ENCODE assay signal across 15 cellular contexts in genomic region chr5:7970816-7971215, GRCh38.
DNase-seq lines count a peak whose midpoint lies in the region; ATAC-seq, FAIRE-seq and TF ChIP-seq lines count a peak whose summit lies in the region.
"Had no signal": no experiment of that assay in that cellular context is flagged by ENCODE, and none has a peak within 500 bp of the region (broad histone marks: within the 10 kb centered on the region; RNA-seq: fewer than 3 reads in every experiment).

No MANE protein-coding gene starts in this region.

- H3K56ac ChIP-seq in H1 (replicated peaks; ENCODE audit: insufficient read length, low read depth, low read length) = no peak overlapping the region

- H3K9me3 ChIP-seq in H1 (ENCODE audit: insufficient read depth in 2 of 2, low read depth in 1 of 2, low read length in 1 of 2) = no peaks in the 10 kb centered on the region
- H3K9me3 ChIP-seq in small intestine (ENCODE audit: control insufficient read depth, low read depth) = no peaks in the 10 kb centered on the region
- H3K9me3 ChIP-seq: lower lobe of right lung, neutrophil had no signal

- H3K4ac ChIP-seq in H1 (replicated peaks; ENCODE audit: insufficient read length, low read depth, low read length) = no peak overlapping the region

- no peak overlapping the region for H4K8ac ChIP-seq in H1 (ENCODE audit: extremely low read depth, insufficient read depth, low read length)

- no peak overlapping the region for H3K9ac ChIP-seq in H1 (replicated peaks in 1 of 4; ENCODE audit: extremely low read depth in 1 of 4, low read depth in 3 of 4, low read length in 3 of 4)

- no peak overlapping the region for H3K27ac ChIP-seq in H1 (ENCODE audit: low read depth, low read length)
- H3K27ac ChIP-seq in small intestine (ENCODE audit: low read depth in 1 of 2, low read length in 1 of 2) = no peak overlapping the region
- H3K27ac ChIP-seq: lower lobe of right lung, neutrophil, skin epidermis had no signal

- H2AFZ ChIP-seq in H1 (ENCODE audit: low read length) = peak overlapping the region; percentile 6; the same call in 1 of the 2 replicates

- no peak overlapping the region for H3K14ac ChIP-seq in H1 (ENCODE audit: insufficient read length)

- H2AK5ac ChIP-seq in H1 (ENCODE audit: low read depth, low read length) = no peak overlapping the region

- H3K4me3 ChIP-seq in H1 (ENCODE audit: extremely low read depth in 1 of 4, insufficient read depth in 2 of 4, low read depth in 3 of 4, low read length in 4 of 4) = no peak overlapping the region
- no peak overlapping the region for H3K4me3 ChIP-seq in small intestine (ENCODE audit: low read depth in 1 of 2, low read length in 2 of 2)
- H3K4me3 ChIP-seq: lower lobe of right lung, skin epidermis had no signal

- no peak overlapping the region for H4K5ac ChIP-seq in H1 (ENCODE audit: insufficient read length, low read depth, low read length)

- FAIRE-seq in H1 (lab: Jason Lieb, UNC) (no peak), small intestine (lab: Jason Lieb, UNC) (no peak)
- FAIRE-seq: G401.6 had no signal

- no peak for TF ChIP-seq EP300 in H1 (IDR thresholded peaks at IDR 0.05; ENCODE audit: borderline replicate concordance in 1 of 2, low read depth in 2 of 2, low read length in 2 of 2)

- CTCF ChIA-PET in H1 (lab: Charles Lee; ENCODE audit: partially characterized antibody) = interaction anchor here (0.6 to 0.7 kb wide), 2 partner anchors 20 to 694 kb away, joined by 3 read pairs; no protein-coding TSS in a partner anchor

- no peaks in the 10 kb centered on the region for H3K27me3 ChIP-seq in H1 (replicated peaks in 1 of 4; ENCODE audit: control insufficient read depth in 3 of 4, extremely low read depth in 1 of 4, insufficient read depth in 3 of 4, low read length in 3 of 4)
- no peaks in the 10 kb centered on the region for H3K27me3 ChIP-seq in small intestine (ENCODE audit: control insufficient read depth in 2 of 2, insufficient read depth in 2 of 2, low read length in 2 of 2)
- H3K27me3 ChIP-seq: neutrophil had no signal

- no peak overlapping the region for H2BK5ac ChIP-seq in H1 (ENCODE audit: low read depth, low read length)

- no peak for TF ChIP-seq RAD21 in H1 (IDR thresholded peaks at IDR 0.05 in 1 of 2, conservative IDR thresholded peaks at IDR 0.05 in 1 of 2; ENCODE audit: low read depth in 2 of 2, low read length in 2 of 2)

- POLR2A ChIA-PET in H1 (lab: Charles Lee; ENCODE audit: partially characterized antibody) = no interaction called here

- no peaks in the 10 kb centered on the region for H3K4me1 ChIP-seq in H1 (replicated peaks in 1 of 4; ENCODE audit: control insufficient read depth in 3 of 4, insufficient read depth in 4 of 4, low read length in 3 of 4)
- no peaks in the 10 kb centered on the region for H3K4me1 ChIP-seq in small intestine (ENCODE audit: control insufficient read depth in 2 of 2, insufficient read depth in 1 of 2, low read depth in 1 of 2, low read length in 1 of 2)
- H3K4me1 ChIP-seq: lower lobe of right lung had no signal

- H3K36me3 ChIP-seq in H1 (ENCODE audit: control insufficient read depth in 2 of 4, insufficient read depth in 4 of 4, low read length in 3 of 4) = no peaks in the 10 kb centered on the region
- no peaks in the 10 kb centered on the region for H3K36me3 ChIP-seq in small intestine (ENCODE audit: control insufficient read depth in 2 of 2, insufficient read depth in 2 of 2, low read length in 2 of 2)
- H3K36me3 ChIP-seq: lower lobe of right lung, neutrophil had no signal

- TF ChIP-seq CTCF in H1 (IDR thresholded peaks at IDR 0.05; ENCODE audit: control extremely low read depth in 1 of 3, insufficient read depth in 1 of 3, low read depth in 1 of 3, low read length in 3 of 3) = no peak

- no peak overlapping the region for H2BK12ac ChIP-seq in H1 (ENCODE audit: low read depth, low read length)

- H2BK20ac ChIP-seq in H1 (ENCODE audit: low read length) = no peak overlapping the region

- no peak overlapping the region for H3K18ac ChIP-seq in H1 (ENCODE audit: extremely low read depth, low read length)

- H3K23me2 ChIP-seq in H1 (ENCODE audit: low read depth, low read length) = no peaks in the 10 kb centered on the region

- TF ChIP-seq POLR2A in H1 (IDR thresholded peaks at IDR 0.05; ENCODE audit: control extremely low read depth in 1 of 2, low read depth in 2 of 2, low read length in 2 of 2) = no peak

- H3K79me2 ChIP-seq in H1 (ENCODE audit: control insufficient read depth in 1 of 2, insufficient read depth in 2 of 2, low read length in 2 of 2) = no peaks in the 10 kb centered on the region

- H4K91ac ChIP-seq in H1 (replicated peaks; ENCODE audit: insufficient read length, low read length) = no peak overlapping the region

- H3K79me1 ChIP-seq in H1 (ENCODE audit: low read depth, low read length) = no peaks in the 10 kb centered on the region

- WGBS in H1 (ENCODE audit: extremely low coverage in 1 of 2, insufficient coverage in 1 of 2, insufficient read length in 1 of 2, insufficient replicate concordance in 2 of 2, low coverage in 1 of 2, low lambda C conversion rate in 2 of 2, missing lambda C conversion rate in 1 of 2), 2 experiments = 82% methylated on average over 3 of the region's 3 CpGs; no CpG with 5 or more reads in 1 of the 2 experiments
- 82 to 93% (median 87%) methylated on average over 3 of the region's 3 CpGs for WGBS in small intestine, 3 donors

- H3K23ac ChIP-seq in H1 (ENCODE audit: insufficient read length) = no peak overlapping the region

- H2BK15ac ChIP-seq in H1 (ENCODE audit: low read length) = no peak overlapping the region

- DNase-seq in H1 (ENCODE audit: low read depth in 1 of 2, low spot score in 2 of 2) (no peak), OCI-M1 (lab: John Stamatoyannopoulos, UW) (no peak), small intestine (no peak), mesenteric fat pad (ENCODE audit: low spot score) (no peak)
- DNase-seq in activated naive CD4-positive, alpha-beta T cell treated with anti-CD3 and anti-CD28 coated beads, Interleukin-2, amount 50 U/mL, for 16 hours = no peak
- DNase-seq: activated T-cell treated with anti-CD3 and anti-CD28 coated beads, Interleukin-2, amount 50 U/mL, for 1 hour; CD4-positive, CD25-positive, alpha-beta regulatory T cell; lower lobe of right lung had no signal

- H3K4me2 ChIP-seq in H1 (ENCODE audit: insufficient read depth in 1 of 2, low read depth in 2 of 2, low read length in 2 of 2) = no peak overlapping the region

- no peaks in the 10 kb centered on the region for H4K20me1 ChIP-seq in H1 (replicated peaks in 1 of 2; ENCODE audit: control insufficient read depth in 1 of 2, insufficient read depth in 2 of 2, low read length in 2 of 2)

- ATAC-seq in GM18870 (IDR thresholded peaks at IDR 0.05; ENCODE audit: unreplicated experiment) (peak; percentile 82), GM21786 (IDR thresholded peaks at IDR 0.05; ENCODE audit: unreplicated experiment) (peak; percentile 81), HG03139 (IDR thresholded peaks at IDR 0.05; ENCODE audit: unreplicated experiment) (peak; percentile 51)
- ATAC-seq: lower lobe of right lung, WTC11 had no signal

- no peak overlapping the region for H2BK120ac ChIP-seq in H1 (replicated peaks; ENCODE audit: low read depth, low read length)

TF ChIP-seq in H1, 55 proteins besides CTCF, POLR2A, EP300 and RAD21:
- no peak for TF ChIP-seq POLR2AphosphoS5 (IDR thresholded peaks at IDR 0.05; ENCODE audit: low read depth, low read length)
- no peak for TF ChIP-seq TBP (IDR thresholded peaks at IDR 0.05; ENCODE audit: low read depth, low read length)
- no peak for TF ChIP-seq BRCA1 (IDR thresholded peaks at IDR 0.05; ENCODE audit: low read depth, low read length)
- TF ChIP-seq SUZ12 (IDR thresholded peaks at IDR 0.05; ENCODE audit: low read length) = no peak
- no peak for TF ChIP-seq MAX (IDR thresholded peaks at IDR 0.05)
- no peak for TF ChIP-seq JUND (IDR thresholded peaks at IDR 0.05; ENCODE audit: low read length)
- TF ChIP-seq TAF7 (optimal IDR thresholded peaks at IDR 0.05; ENCODE audit: borderline replicate concordance, low read depth, low read length) = no peak
- TF ChIP-seq SAP30 (IDR thresholded peaks at IDR 0.05; ENCODE audit: insufficient read depth, insufficient replicate concordance, low read length) = no peak
- TF ChIP-seq ZNF274 (IDR thresholded peaks at IDR 0.05; ENCODE audit: borderline replicate concordance, extremely low read depth, low read length) = no peak
- no peak for TF ChIP-seq RNF2 (IDR thresholded peaks at IDR 0.05; ENCODE audit: borderline replicate concordance, low read depth, low read length, missing control alignments, poor library complexity, severe bottlenecking)
- TF ChIP-seq SRF (IDR thresholded peaks at IDR 0.05; ENCODE audit: low read depth, low read length) = no peak
- no peak for TF ChIP-seq RBBP5 (IDR thresholded peaks at IDR 0.05; ENCODE audit: borderline replicate concordance, low read depth, low read length)
- TF ChIP-seq TAF1 (IDR thresholded peaks at IDR 0.05; ENCODE audit: low read depth, low read length) = no peak
- no peak for TF ChIP-seq KDM5A (IDR thresholded peaks at IDR 0.05; ENCODE audit: low read length)
- no peak for TF ChIP-seq CHD2 (IDR thresholded peaks at IDR 0.05; ENCODE audit: low read length)
- no peak for TF ChIP-seq BACH1 (IDR thresholded peaks at IDR 0.05; ENCODE audit: low read length)
- TF ChIP-seq SIX5 (IDR thresholded peaks at IDR 0.05; ENCODE audit: low read depth, low read length) = no peak
- no peak for TF ChIP-seq YY1 (IDR thresholded peaks at IDR 0.05; ENCODE audit: low read depth, low read length)
- TF ChIP-seq SP1 (IDR thresholded peaks at IDR 0.05; ENCODE audit: low read depth, low read length) = no peak
- TF ChIP-seq HDAC6 (IDR thresholded peaks at IDR 0.05; ENCODE audit: low read depth, low read length) = no peak
TF ChIP-seq in H1: peak in this region for 0.
